Comparison of ENCODE assay signal across 9 cellular contexts in genomic region chr5:141343242-141343952, GRCh38. TPM values are rescaled to one million over a fixed set of nuclear protein-coding genes. Genes with fewer than 3 reads are reported as not detected.
DNase-seq lines count a peak whose midpoint lies in the region; ATAC-seq, FAIRE-seq and TF ChIP-seq lines count a peak whose summit lies in the region.
"Had no signal": no experiment of that assay in that cellular context is flagged by ENCODE, and none has a peak within 500 bp of the region (broad histone marks: within the 10 kb centered on the region; RNA-seq: fewer than 3 reads in every experiment).

PCDHGA3 (plus strand) TSS chr5:141343829; CDS start chr5:141344034, 205 bp downstream.

- intact Hi-C loops in prostate gland (cut with DNase I), result no loop called here

- no peaks in the 10 kb centered on the region for H3K4me1 ChIP-seq in prostate gland (replicated peaks)
- H3K4me1 ChIP-seq: A549 had no signal

- no peaks in the 10 kb centered on the region for H3K9me3 ChIP-seq in prostate gland

- no peak for FAIRE-seq in HTR-8/SVneo (lab: Jason Lieb, UNC)
- FAIRE-seq: A549 had no signal

- no peak within 1 kb of the TSS for H3K27ac ChIP-seq in prostate gland
- H3K27ac ChIP-seq: A549 had no signal

- TF ChIP-seq POLR2A in prostate gland (IDR thresholded peaks at IDR 0.05), result no peak

- peak; percentile 70 for DNase-seq in DMS53 (lab: John Stamatoyannopoulos, UW)
- no peak for DNase-seq in DMS53 treated with DMSO at 0.1 percent for 48 hours (lab: John Stamatoyannopoulos, UW; ENCODE audit: unreplicated experiment)
- DNase-seq in SK-MEL-5 (ENCODE audit: low read depth, low spot score), result peak; percentile 41
- peak; percentile 38 for DNase-seq in fibroblast of the conjunctiva (ENCODE audit: low read depth)
- DNase-seq in skeletal muscle cell (ENCODE audit: low read depth), result no peak
- DNase-seq in HTR-8/SVneo (ENCODE audit: insufficient read length, low spot score), result no peak
- DNase-seq in prostate gland (ENCODE audit: low spot score), result no peak

- no peaks in the 10 kb centered on the region for H3K27me3 ChIP-seq in prostate gland (replicated peaks; ENCODE audit: insufficient read depth)

- ATAC-seq in HG02938 (IDR thresholded peaks at IDR 0.05; ENCODE audit: unreplicated experiment), result no peak

- H3K4me3 ChIP-seq in skeletal muscle cell (ENCODE audit: low read depth, low read length) (peak within 1 kb of the TSS; percentile 45), prostate gland (no peak within 1 kb of the TSS)
- H3K4me3 ChIP-seq: A549 had no signal

- H3K36me3 ChIP-seq in prostate gland, result no peaks in the 10 kb centered on the region

- 24% methylated on average over 9 of the region's 9 CpGs for WGBS in prostate gland

- in situ Hi-C loops in SK-MEL-5 (cut with HindIII; ENCODE audit: low pct_unique_long_range_greater_than_20kb, low sequenced_read_pairs), result no loop called here

- no peak for TF ChIP-seq CTCF in prostate gland (IDR thresholded peaks at IDR 0.05)

RNA-seq across cellular contexts. Expression of gene PCDHGA3, which starts in this region (rescaled TPM):
- 0.32 TPM in 1 of 2 replicates, not detected in the other for total RNA-seq in SK-MEL-5 (2014; rRNA removed; shearing (Covaris generic))
- 0.23 and 0.40 TPM in 2 replicates for polyA plus RNA-seq in SK-MEL-5 (2015; cell fraction: cytosol; rRNA removed)
- polyA plus RNA-seq in SK-MEL-5 (2015; cell fraction: nucleus; rRNA removed), result 0.42 and 0.69 TPM in 2 replicates
- total RNA-seq in prostate gland, result 10 to 100 TPM in 1 of 2 donors, 1 to 10 TPM in 1; 1.3 to 18.2 TPM
- polyA plus RNA-seq: A549 had no signal

Comparison
In these comparisons a context has a peak if more than half of its experiments do, and no peak if none do; other contexts are left out.
1. DNase-seq: peak in DMS53 (single experiment) and fibroblast of the conjunctiva (single experiment); none in DMS53 treated with DMSO at 0.1 percent for 48 hours (single experiment), skeletal muscle cell (single experiment), HTR-8/SVneo (single experiment) and prostate gland (single experiment).
2. Peak in DNase-seq in SK-MEL-5; RNA of the gene not detected or under 1 TPM.